ENCODE assay signal across 8 cellular contexts in genomic region chr17:10063730-10064221, GRCh38.
DNase-seq lines count a peak whose midpoint lies in the region; ATAC-seq and TF ChIP-seq lines count a peak whose summit lies in the region.

No MANE protein-coding gene starts in this region.

- intact Hi-C loops in left ventricle myocardium superior (cut with micrococcal nuclease) (loop anchor here (10.0 kb wide), 1 partner anchor 51 kb away; no protein-coding TSS in a partner anchor), sigmoid colon (cut with DNase I) (no loop called here)

- H3K4me3 ChIP-seq in sigmoid colon: no peak overlapping the region

- ATAC-seq in GM18520 (IDR thresholded peaks at IDR 0.05; ENCODE audit: unreplicated experiment): peak; percentile 25
- ATAC-seq in left ventricle myocardium superior: peak; percentile 17
- no peak for ATAC-seq in HG03135 (IDR thresholded peaks at IDR 0.05; ENCODE audit: unreplicated experiment)
- no peak for ATAC-seq in GM18519 (IDR thresholded peaks at IDR 0.05; ENCODE audit: low FRiP score, unreplicated experiment)

- WGBS in sigmoid colon, 2 donors: 54 to 78% methylated on average over 16 of the region's 16 CpGs

- peak in 1 of 4 donors; percentile 50 for TF ChIP-seq EP300 in sigmoid colon (IDR thresholded peaks at IDR 0.05)

- H3K9me3 ChIP-seq in sigmoid colon: no peaks in the 10 kb centered on the region

- DNase-seq in SIG-M5 (lab: John Stamatoyannopoulos, UW) (peak; percentile 90), left ventricle myocardium superior (no peak), sigmoid colon (peak; percentile 79)
- no peak for DNase-seq in activated CD4-positive, alpha-beta T cell treated with anti-CD3 and anti-CD28 coated beads, Interleukin-2, amount 50 U/mL, for 4 hours
- no peak for DNase-seq in effector CD4-positive, alpha-beta T cell

- no peak for TF ChIP-seq POLR2A in sigmoid colon (IDR thresholded peaks at IDR 0.05)

- peaks cover 0 to 39% (median 33%) of the 10 kb centered on the region in 4 donors for H3K4me1 ChIP-seq in sigmoid colon

- H3K27ac ChIP-seq in sigmoid colon: peak overlapping the region in 3 of 4 donors; percentile 33 to 60 (median 56)

- no peaks in the 10 kb centered on the region for H3K27me3 ChIP-seq in sigmoid colon

- no peak for TF ChIP-seq CTCF in sigmoid colon (IDR thresholded peaks at IDR 0.05)

- H3K36me3 ChIP-seq in sigmoid colon: no peaks in the 10 kb centered on the region

Comparison
In these comparisons a context has a peak if more than half of its experiments do, and no peak if none do; other contexts are left out.
1. ATAC-seq: peak in GM18520 (single experiment) and left ventricle myocardium superior (single experiment); none in HG03135 (single experiment) and GM18519 (single experiment).
2. DNase-seq: peak in SIG-M5 (single experiment) and sigmoid colon (single experiment); none in left ventricle myocardium superior (single experiment), activated CD4-positive, alpha-beta T cell treated with anti-CD3 and anti-CD28 coated beads, Interleukin-2, amount 50 U/mL, for 4 hours (0 of 2) and effector CD4-positive, alpha-beta T cell (single experiment).